Comparison of ENCODE assay signal across 17 cellular contexts in genomic region chr16:12532871-12533610, GRCh38.
A peak's percentile ranks its signal among the peaks of the same experiment; 100 is the strongest.
DNase-seq lines count a peak whose midpoint lies in the region; ATAC-seq and TF ChIP-seq lines count a peak whose summit lies in the region.
"Had no signal": no experiment of that assay in that cellular context is flagged by ENCODE, and none has a peak within 500 bp of the region (broad histone marks: within the 10 kb centered on the region; RNA-seq: fewer than 3 reads in every experiment).

No MANE protein-coding gene starts in this region.

- peak overlapping the region; percentile 51 for H3K4me3 Mint-ChIP-seq in T-helper 1 cell treated with Interleukin-12 subunit alpha and Interleukin-12 subunit beta and Interleukin-4 antibody, amounts not matched to agents 30 μg/mL and 1 μg/mL, for 36 hours
- peak overlapping the region; percentile 71 for H3K4me3 Mint-ChIP-seq in natural killer cell

- peaks cover 9 to 36% (median 16%) of the 10 kb centered on the region in 10 experiments; a peak in 19 of 20 replicates for H3K4me1 ChIP-seq in BLaER1 treated with 17β-estradiol and CSF1 and Interleukin-3, amounts not matched to agents 10 nM and 100 nM
- H3K4me1 ChIP-seq: colonic mucosa had no signal

- no peaks in the 10 kb centered on the region for H3K9me3 Mint-ChIP-seq in T-helper 1 cell treated with Interleukin-12 subunit alpha and Interleukin-12 subunit beta and Interleukin-4 antibody, amounts not matched to agents 30 μg/mL and 1 μg/mL, for 36 hours
- no peaks in the 10 kb centered on the region for H3K9me3 Mint-ChIP-seq in natural killer cell

- H3K36me3 ChIP-seq in BLaER1 treated with 17β-estradiol and CSF1 and Interleukin-3, amounts not matched to agents 10 nM and 100 nM, result peaks cover 0 to 9% (median 0%) of the 10 kb centered on the region in 11 experiments; a peak in 4 of 22 replicates
- H3K36me3 ChIP-seq: colonic mucosa had no signal

- H3K27me3 Mint-ChIP-seq in T-helper 1 cell treated with Interleukin-12 subunit alpha and Interleukin-12 subunit beta and Interleukin-4 antibody, amounts not matched to agents 30 μg/mL and 1 μg/mL, for 36 hours (ENCODE audit: low read depth), result no peaks in the 10 kb centered on the region
- H3K27me3 Mint-ChIP-seq in natural killer cell (ENCODE audit: low read depth in 2 of 2), result no peaks in the 10 kb centered on the region

- intact Hi-C loops in natural killer cell (cut with micrococcal nuclease), result no loop called here

- TF ChIP-seq CTCF in natural killer cell (IDR thresholded peaks at IDR 0.05), result no peak

- peak overlapping the region in 8 of 11 experiments; percentile 22 to 57 (median 35); a peak in 13 of 22 replicates for H3K4me2 ChIP-seq in BLaER1 treated with 17β-estradiol and CSF1 and Interleukin-3, amounts not matched to agents 10 nM and 100 nM

- no peaks in the 10 kb centered on the region for H3K27me3 ChIP-seq in BLaER1 treated with 17β-estradiol and CSF1 and Interleukin-3, amounts not matched to agents 10 nM and 100 nM
- H3K27me3 ChIP-seq: colonic mucosa had no signal

- H3K4me1 Mint-ChIP-seq in T-helper 1 cell treated with Interleukin-12 subunit alpha and Interleukin-12 subunit beta and Interleukin-4 antibody, amounts not matched to agents 30 μg/mL and 1 μg/mL, for 36 hours (ENCODE audit: low read depth), result peaks cover 76% of the 10 kb centered on the region
- H3K4me1 Mint-ChIP-seq in natural killer cell, result peaks cover 41 to 50% of the 10 kb centered on the region in 2 donors

- H3K27ac ChIP-seq in BLaER1 treated with 17β-estradiol and CSF1 and Interleukin-3, amounts not matched to agents 10 nM and 100 nM, result no peak overlapping the region
- H3K27ac ChIP-seq: colonic mucosa had no signal

- no peak overlapping the region for H3K9ac ChIP-seq in BLaER1 treated with 17β-estradiol and CSF1 and Interleukin-3, amounts not matched to agents 10 nM and 100 nM

- peaks cover 0 to 85% (median 45%) of the 10 kb centered on the region in 11 experiments; a peak in 10 of 22 replicates for H4K20me1 ChIP-seq in BLaER1 treated with 17β-estradiol and CSF1 and Interleukin-3, amounts not matched to agents 10 nM and 100 nM

- peak overlapping the region; percentile 99 for H3K27ac Mint-ChIP-seq in T-helper 1 cell treated with Interleukin-12 subunit alpha and Interleukin-12 subunit beta and Interleukin-4 antibody, amounts not matched to agents 30 μg/mL and 1 μg/mL, for 36 hours
- peak overlapping the region; percentile 80 to 86 for H3K27ac Mint-ChIP-seq in natural killer cell

- no peak overlapping the region for H3K4me3 ChIP-seq in BLaER1 treated with 17β-estradiol and CSF1 and Interleukin-3, amounts not matched to agents 10 nM and 100 nM
- H3K4me3 ChIP-seq: colonic mucosa, lung, skin epidermis had no signal

- DNase-seq in activated gamma-delta T cell treated with Interleukin-2 at 50 U/mL for 16 hours (peak; percentile 47), natural killer cell (peak; percentile 41), T1000 (lab: John Stamatoyannopoulos, UW) (no peak), COLO668 (lab: John Stamatoyannopoulos, UW; ENCODE audit: unreplicated experiment) (no peak), NCI-H82 treated with DMSO at 0.1 percent for 48 hours (lab: John Stamatoyannopoulos, UW; ENCODE audit: unreplicated experiment) (no peak)
- DNase-seq: AML-193, colonic mucosa, GOT3, KBM-7, NCI-H1417 treated with DMSO at 0.1 percent for 48 hours, NCI-H510A treated with DMSO at 0.1 percent for 48 hours, SHP77 had no signal

- ATAC-seq in natural killer cell, result peak; percentile 80 to 84 (median 83)
- no peak for ATAC-seq in HG02938 (IDR thresholded peaks at IDR 0.05; ENCODE audit: unreplicated experiment)

- peaks cover 27% of the 10 kb centered on the region for H3K36me3 Mint-ChIP-seq in T-helper 1 cell treated with Interleukin-12 subunit alpha and Interleukin-12 subunit beta and Interleukin-4 antibody, amounts not matched to agents 30 μg/mL and 1 μg/mL, for 36 hours (ENCODE audit: low read depth)
- no peaks in the 10 kb centered on the region for H3K36me3 Mint-ChIP-seq in natural killer cell

- no peaks in the 10 kb centered on the region for H3K9me3 ChIP-seq in BLaER1 treated with 17β-estradiol and CSF1 and Interleukin-3, amounts not matched to agents 10 nM and 100 nM (replicated peaks in 1 of 11)
- H3K9me3 ChIP-seq: colonic mucosa had no signal

Comparison
In these comparisons a context has a peak if more than half of its experiments do, and no peak if none do; other contexts are left out.
1. DNase-seq: peak in activated gamma-delta T cell treated with Interleukin-2 at 50 U/mL for 16 hours (single experiment) and natural killer cell (single experiment); none in T1000 (single experiment), COLO668 (single experiment) and NCI-H82 treated with DMSO at 0.1 percent for 48 hours (single experiment).